In genomic region chr6:143753678-143754077, GRCh38 we compare ENCODE assay signal across 12 cellular contexts.
A peak's percentile ranks its signal among the peaks of the same experiment; 100 is the strongest.
DNase-seq lines count a peak whose midpoint lies in the region; ATAC-seq, FAIRE-seq and TF ChIP-seq lines count a peak whose summit lies in the region.
"Had no signal": no experiment of that assay in that cellular context is flagged by ENCODE, and none has a peak within 500 bp of the region (broad histone marks: within the 10 kb centered on the region; RNA-seq: fewer than 3 reads in every experiment).

No MANE protein-coding gene starts in this region.

- no peak for TF ChIP-seq EP300 in H1 (IDR thresholded peaks at IDR 0.05; ENCODE audit: borderline replicate concordance in 1 of 2, low read depth in 2 of 2, low read length in 2 of 2)

- no peak overlapping the region for H3K23ac ChIP-seq in H1 (ENCODE audit: insufficient read length)

- H3K18ac ChIP-seq in H1 (ENCODE audit: extremely low read depth, low read length): no peak overlapping the region

- DNase-seq in H1 (ENCODE audit: low read depth in 1 of 2, low spot score in 2 of 2): no peak
- DNase-seq in mesothelial cell of epicardium (ENCODE audit: low spot score in 2 of 2, unreplicated experiment in 2 of 2): no peak
- DNase-seq in uterus: no peak
- DNase-seq in T-helper 17 cell: no peak
- no peak for DNase-seq in activated CD8-positive, alpha-beta memory T cell treated with anti-CD3 and anti-CD28 coated beads, Interleukin-2, amount 50 U/mL, for 4 hours
- DNase-seq: Calu3; CD4-positive, alpha-beta T cell; DMS 273 treated with DMSO at 0.1 percent for 48 hours had no signal

- H4K91ac ChIP-seq in H1 (replicated peaks; ENCODE audit: insufficient read length, low read length): no peak overlapping the region

- H4K8ac ChIP-seq in H1 (ENCODE audit: extremely low read depth, insufficient read depth, low read length): no peak overlapping the region

- no peak overlapping the region for H2BK15ac ChIP-seq in H1 (ENCODE audit: low read length)

- peaks cover 0 to 21% of the 10 kb centered on the region in 2 experiments; a peak in 2 of 4 replicates for H3K79me2 ChIP-seq in H1 (ENCODE audit: control insufficient read depth in 1 of 2, insufficient read depth in 2 of 2, low read length in 2 of 2)

- CTCF ChIA-PET in HEK293 (lab: Yijun Ruan, JAX): interaction anchor here (1.0 kb wide), 1 partner anchor 8 kb away, joined by 4 read pairs; no protein-coding TSS in a partner anchor
- CTCF ChIA-PET in H1 (lab: Charles Lee; ENCODE audit: partially characterized antibody): interaction anchor here (1.3 to 1.4 kb wide), 2 partner anchors 10 to 65 kb away, joined by 3 read pairs; no protein-coding TSS in a partner anchor

- no peak overlapping the region for H2BK5ac ChIP-seq in H1 (ENCODE audit: low read depth, low read length)

- peaks cover 54% of the 10 kb centered on the region for H3K4me1 Mint-ChIP-seq in mesothelial cell of epicardium
- H3K4me1 Mint-ChIP-seq in T-helper 17 cell: peaks cover 20% of the 10 kb centered on the region
- H3K4me1 Mint-ChIP-seq: B cell had no signal

- H3K14ac ChIP-seq in H1 (ENCODE audit: insufficient read length): no peak overlapping the region

- no peaks in the 10 kb centered on the region for H3K79me1 ChIP-seq in H1 (ENCODE audit: low read depth, low read length)

- no peak overlapping the region for H3K9ac ChIP-seq in H1 (replicated peaks in 1 of 4; ENCODE audit: extremely low read depth in 1 of 4, low read depth in 3 of 4, low read length in 3 of 4)

- no peak overlapping the region for H3K4me2 ChIP-seq in H1 (ENCODE audit: insufficient read depth in 1 of 2, low read depth in 2 of 2, low read length in 2 of 2)

- H3K27ac Mint-ChIP-seq in mesothelial cell of epicardium (peak overlapping the region; percentile 77), T-helper 17 cell (no peak overlapping the region)
- H3K27ac Mint-ChIP-seq: B cell; CD4-positive, alpha-beta T cell had no signal

- H3K27me3 ChIP-seq in H1 (replicated peaks in 1 of 4; ENCODE audit: control insufficient read depth in 3 of 4, extremely low read depth in 1 of 4, insufficient read depth in 3 of 4, low read length in 3 of 4) (no peaks in the 10 kb centered on the region), uterus (no peaks in the 10 kb centered on the region)

- H3K23me2 ChIP-seq in H1 (ENCODE audit: low read depth, low read length): peaks cover 2% of the 10 kb centered on the region; the same call in 1 of the 2 replicates

- no peaks in the 10 kb centered on the region for H3K27me3 Mint-ChIP-seq in mesothelial cell of epicardium (ENCODE audit: low read depth)
- H3K27me3 Mint-ChIP-seq in T-helper 17 cell: no peaks in the 10 kb centered on the region
- H3K27me3 Mint-ChIP-seq: B cell; CD4-positive, alpha-beta T cell had no signal

- peaks cover 0 to 7% of the 10 kb centered on the region in 2 experiments; a peak in 1 of 3 replicates for H3K36me3 ChIP-seq in HEK293 (ENCODE audit: control insufficient read depth in 2 of 2, insufficient read depth in 1 of 2, low read length in 2 of 2)
- peaks cover 0 to 29% (median 9%) of the 10 kb centered on the region in 4 experiments; a peak in 7 of 8 replicates for H3K36me3 ChIP-seq in H1 (ENCODE audit: control insufficient read depth in 2 of 4, insufficient read depth in 4 of 4, low read length in 3 of 4)
- H3K36me3 ChIP-seq in uterus: no peaks in the 10 kb centered on the region

- H3K9me3 Mint-ChIP-seq in mesothelial cell of epicardium: no peaks in the 10 kb centered on the region
- H3K9me3 Mint-ChIP-seq: CD4-positive, alpha-beta T cell had no signal

- H3K4me3 ChIP-seq in HEK293 (ENCODE audit: low read depth, low read length) (no peak overlapping the region), H1 (ENCODE audit: extremely low read depth in 1 of 4, insufficient read depth in 2 of 4, low read depth in 3 of 4, low read length in 4 of 4) (no peak overlapping the region), uterus (no peak overlapping the region)

- peak; percentile 7 for FAIRE-seq in H1 (lab: Jason Lieb, UNC)
- FAIRE-seq: H54 had no signal

- TF ChIP-seq CTCF in HEK293 (tag by site-specific recombination; IDR thresholded peaks at IDR 0.05) (no peak), H1 (IDR thresholded peaks at IDR 0.05; ENCODE audit: control extremely low read depth in 1 of 3, insufficient read depth in 1 of 3, low read depth in 1 of 3, low read length in 3 of 3) (no peak), mesothelial cell of epicardium (IDR thresholded peaks at IDR 0.05; ENCODE audit: unreplicated experiment) (no peak), uterus (IDR thresholded peaks at IDR 0.05) (no peak)

- H3K27ac ChIP-seq in HEK293 (ENCODE audit: extremely low read depth, low read depth, low read length) (no peak overlapping the region), H1 (ENCODE audit: low read depth, low read length) (no peak overlapping the region), uterus (peak overlapping the region; percentile 49 to 56)

- no peak overlapping the region for H3K4ac ChIP-seq in H1 (replicated peaks; ENCODE audit: insufficient read length, low read depth, low read length)

- H3K9me3 ChIP-seq in HEK293 (ENCODE audit: control insufficient read depth, insufficient read depth, low read depth, low read length) (no peaks in the 10 kb centered on the region), H1 (ENCODE audit: insufficient read depth in 2 of 2, low read depth in 1 of 2, low read length in 1 of 2) (no peaks in the 10 kb centered on the region), uterus (no peaks in the 10 kb centered on the region), T-helper 17 cell (ENCODE audit: control insufficient read depth, low read length, poor library complexity, severe bottlenecking) (no peaks in the 10 kb centered on the region)

- no peak overlapping the region for H2AFZ ChIP-seq in H1 (ENCODE audit: low read length)

- H3K4me3 Mint-ChIP-seq in mesothelial cell of epicardium (no peak overlapping the region), T-helper 17 cell (no peak overlapping the region)
- H3K4me3 Mint-ChIP-seq: B cell; CD4-positive, alpha-beta T cell had no signal

- H3K36me3 Mint-ChIP-seq in mesothelial cell of epicardium (peaks cover 6% of the 10 kb centered on the region), T-helper 17 cell (ENCODE audit: low read depth) (peaks cover 7% of the 10 kb centered on the region)

- TF ChIP-seq RAD21 in H1 (IDR thresholded peaks at IDR 0.05 in 1 of 2, conservative IDR thresholded peaks at IDR 0.05 in 1 of 2; ENCODE audit: low read depth in 2 of 2, low read length in 2 of 2): no peak

- H4K5ac ChIP-seq in H1 (ENCODE audit: insufficient read length, low read depth, low read length): no peak overlapping the region

- 94% methylated on average over 4 of the region's 4 CpGs; no CpG with 5 or more reads in 1 of the 2 experiments for WGBS in H1 (ENCODE audit: extremely low coverage in 1 of 2, insufficient coverage in 1 of 2, insufficient read length in 1 of 2, insufficient replicate concordance in 2 of 2, low coverage in 1 of 2, low lambda C conversion rate in 2 of 2, missing lambda C conversion rate in 1 of 2), 2 experiments

- POLR2A ChIA-PET in HEK293 (lab: Yijun Ruan, JAX) (no interaction called here), H1 (lab: Charles Lee; ENCODE audit: partially characterized antibody) (no interaction called here)

- H3K4me1 ChIP-seq in HEK293 (ENCODE audit: control insufficient read depth, insufficient read depth, low read length): peaks cover 33% of the 10 kb centered on the region
- peaks cover 0 to 20% (median 10%) of the 10 kb centered on the region in 4 experiments; a peak in 6 of 7 replicates for H3K4me1 ChIP-seq in H1 (replicated peaks in 1 of 4; ENCODE audit: control insufficient read depth in 3 of 4, insufficient read depth in 4 of 4, low read length in 3 of 4)
- H3K4me1 ChIP-seq in uterus: peaks cover 0 to 4% of the 10 kb centered on the region in 2 donors

- TF ChIP-seq POLR2A in H1 (IDR thresholded peaks at IDR 0.05; ENCODE audit: control extremely low read depth in 1 of 2, low read depth in 2 of 2, low read length in 2 of 2) (no peak), uterus (IDR thresholded peaks at IDR 0.05) (no peak)

- no peak overlapping the region for H2BK12ac ChIP-seq in H1 (ENCODE audit: low read depth, low read length)

- no peak overlapping the region for H2BK120ac ChIP-seq in H1 (replicated peaks; ENCODE audit: low read depth, low read length)

- H2AK5ac ChIP-seq in H1 (ENCODE audit: low read depth, low read length): no peak overlapping the region

- H3K56ac ChIP-seq in H1 (replicated peaks; ENCODE audit: insufficient read length, low read depth, low read length): no peak overlapping the region

- H4K20me1 ChIP-seq in H1 (replicated peaks in 1 of 2; ENCODE audit: control insufficient read depth in 1 of 2, insufficient read depth in 2 of 2, low read length in 2 of 2): no peaks in the 10 kb centered on the region

- ATAC-seq in HG02973 (IDR thresholded peaks at IDR 0.05; ENCODE audit: unreplicated experiment): no peak
- no peak for ATAC-seq in T-helper 17 cell

- intact Hi-C loops in uterus (cut with DNase I; ENCODE audit: low total_unique reads): no loop called here

- no peak overlapping the region for H2BK20ac ChIP-seq in H1 (ENCODE audit: low read length)

TF ChIP-seq in HEK293, 187 proteins besides CTCF, POLR2A, EP300 and RAD21 (continues in another document):
- TF ChIP-seq ZNF2 (tag by site-specific recombination; IDR thresholded peaks at IDR 0.05): peak; percentile 97

TF ChIP-seq in H1, 55 proteins besides CTCF, POLR2A, EP300 and RAD21 (continues in another document):
- TF ChIP-seq ZNF274 (IDR thresholded peaks at IDR 0.05; ENCODE audit: borderline replicate concordance, extremely low read depth, low read length): no peak
- TF ChIP-seq MAFK (IDR thresholded peaks at IDR 0.05; ENCODE audit: low read depth, low read length): no peak
- TF ChIP-seq FOSL1 (IDR thresholded peaks at IDR 0.05; ENCODE audit: insufficient read depth, low read depth, low read length): no peak
- no peak for TF ChIP-seq BACH1 (IDR thresholded peaks at IDR 0.05; ENCODE audit: low read length)
- no peak for TF ChIP-seq KDM4A (IDR thresholded peaks at IDR 0.05; ENCODE audit: low read depth, low read length, severe bottlenecking)
- no peak for TF ChIP-seq E2F6 (IDR thresholded peaks at IDR 0.05)
- TF ChIP-seq HDAC2 (IDR thresholded peaks at IDR 0.05; ENCODE audit: borderline replicate concordance in 1 of 2, low read depth in 2 of 2, low read length in 2 of 2): no peak
- TF ChIP-seq CBX5 (IDR thresholded peaks at IDR 0.05; ENCODE audit: low read depth, low read length): no peak
- TF ChIP-seq POLR2AphosphoS5 (IDR thresholded peaks at IDR 0.05; ENCODE audit: low read depth, low read length): no peak
- no peak for TF ChIP-seq SP2 (IDR thresholded peaks at IDR 0.05; ENCODE audit: low read length)
- TF ChIP-seq TAF7 (optimal IDR thresholded peaks at IDR 0.05; ENCODE audit: borderline replicate concordance, low read depth, low read length): no peak
- TF ChIP-seq SIX5 (IDR thresholded peaks at IDR 0.05; ENCODE audit: low read depth, low read length): no peak

Comparison
In these comparisons a context has a peak if more than half of its experiments do, and no peak if none do; other contexts are left out.
1. H3K27ac ChIP-seq: peak in uterus (2 of 2); none in HEK293 (single experiment) and H1 (single experiment).